In the genomic region with DNA sequence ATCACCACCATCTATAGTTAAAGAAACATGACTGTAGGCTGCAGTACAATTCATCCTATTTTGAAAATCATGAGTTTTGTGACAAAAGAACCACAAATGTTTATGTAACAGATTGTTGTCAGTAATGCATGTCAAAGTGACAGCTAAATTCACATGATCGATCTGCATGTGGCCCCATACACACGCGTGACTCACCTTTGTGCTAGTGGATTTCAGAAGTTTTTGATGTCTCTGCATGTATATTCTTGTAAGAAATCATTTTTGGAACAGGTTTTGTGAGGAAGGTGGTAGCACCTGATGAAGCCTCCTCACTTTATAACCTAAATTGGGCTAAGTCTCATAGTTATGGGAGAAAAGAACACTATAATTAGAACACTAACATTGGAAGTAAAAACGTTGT, we compare ENCODE assay signal across 26 cellular contexts.
"Had no signal": no experiment of that assay in that cellular context is flagged by ENCODE, and none has a peak within 500 bp of the region (broad histone marks: within the 10 kb centered on the region; RNA-seq: fewer than 3 reads in every experiment).

No MANE protein-coding gene starts in this region.

- H3K27me3 ChIP-seq: neural progenitor cell, ovary, right lobe of liver, suprapubic skin, testis, upper lobe of right lung, uterus had no signal

- FAIRE-seq: small intestine had no signal

- H3K9ac ChIP-seq: neural progenitor cell, parathyroid adenoma had no signal

- H3K9me3 ChIP-seq: ovary, psoas muscle, right lobe of liver, sigmoid colon, suprapubic skin, testis, tibial artery, transverse colon, upper lobe of right lung, uterus had no signal

- ATAC-seq: natural killer cell; psoas muscle; right cardiac atrium; right lobe of liver; stimulated activated effector memory CD8-positive, alpha-beta T cell treated with anti-CD3 and anti-CD28 coated beads, Interleukin-12 subunit alpha, Interleukin-12 subunit beta, amount 100 ng/mL, for 72 hours; stimulated activated naive B cell treated with anti-CD40 and anti-IgM and Interleukin-4, amounts not matched to agents 10 μg/mL and 1 μg/mL and 100 μg/mL, for 72 hours; stimulated activated naive CD8-positive, alpha-beta T cell treated with anti-CD3 and anti-CD28 coated beads, Interleukin-15, amount 100 ng/mL, for 72 hours; stimulated activated naive CD8-positive, alpha-beta T cell treated with anti-CD3 and anti-CD28 coated beads, Interleukin-15, Interleukin-2, amounts not matched to agents 100 U/mL and 50 U/mL, for 24 hours; upper lobe of right lung had no signal

- H3K4me3 ChIP-seq: neural progenitor cell, ovary, psoas muscle, right lobe of liver, sigmoid colon, suprapubic skin, testis, tibial artery, transverse colon, upper lobe of right lung, uterus had no signal

- DNase-seq: natural killer cell; occipital lobe; ovary; posterior cingulate gyrus; psoas muscle; right cardiac atrium; right lobe of liver; sigmoid colon; small intestine; stimulated activated CD4-positive, alpha-beta T cell treated with anti-CD3 and anti-CD28 coated beads, Interleukin-15, amount 100 ng/mL, for 24 hours; stimulated activated CD4-positive, alpha-beta T cell treated with anti-CD3 and anti-CD28 coated beads, Interleukin-2, amount 100 ng/mL, for 24 hours; stimulated activated CD4-positive, alpha-beta T cell treated with anti-CD3 and anti-CD28 coated beads, Interleukin-2, amount 100 ng/mL, for 48 hours; stimulated activated CD4-positive, alpha-beta T cell treated with anti-CD3 and anti-CD28 coated beads, Interleukin-4, amount 100 ng/mL, for 24 hours; stimulated activated naive B cell treated with anti-CD40 and anti-IgM and Interleukin-4, amounts not matched to agents 10 μg/mL and 1 μg/mL and 100 μg/mL, for 72 hours; stimulated activated naive CD8-positive, alpha-beta T cell treated with anti-CD3 and anti-CD28 coated beads, Interleukin-15, amount 100 ng/mL, for 72 hours; stimulated activated naive CD8-positive, alpha-beta T cell treated with anti-CD3 and anti-CD28 coated beads, Interleukin-15, Interleukin-2, amounts not matched to agents 100 U/mL and 50 U/mL, for 24 hours; substantia nigra; testis; tibial artery; transverse colon; upper lobe of right lung; uterus had no signal

- H3K79me2 ChIP-seq: parathyroid adenoma had no signal

- H3K4me1 ChIP-seq: parathyroid adenoma, psoas muscle, right lobe of liver, sigmoid colon, suprapubic skin, testis, tibial artery, transverse colon, upper lobe of right lung, uterus had no signal

- H3K27ac ChIP-seq: neural progenitor cell, ovary, parathyroid adenoma, psoas muscle, right lobe of liver, sigmoid colon, suprapubic skin, testis, tibial artery, transverse colon, upper lobe of right lung, uterus had no signal

- H3K36me3 ChIP-seq: neural progenitor cell, ovary, right lobe of liver, sigmoid colon, suprapubic skin, tibial artery, transverse colon, upper lobe of right lung, uterus had no signal

- H2AFZ ChIP-seq: neural progenitor cell, parathyroid adenoma had no signal
